29 cellular contexts compared by ENCODE assay signal in the genomic region with DNA sequence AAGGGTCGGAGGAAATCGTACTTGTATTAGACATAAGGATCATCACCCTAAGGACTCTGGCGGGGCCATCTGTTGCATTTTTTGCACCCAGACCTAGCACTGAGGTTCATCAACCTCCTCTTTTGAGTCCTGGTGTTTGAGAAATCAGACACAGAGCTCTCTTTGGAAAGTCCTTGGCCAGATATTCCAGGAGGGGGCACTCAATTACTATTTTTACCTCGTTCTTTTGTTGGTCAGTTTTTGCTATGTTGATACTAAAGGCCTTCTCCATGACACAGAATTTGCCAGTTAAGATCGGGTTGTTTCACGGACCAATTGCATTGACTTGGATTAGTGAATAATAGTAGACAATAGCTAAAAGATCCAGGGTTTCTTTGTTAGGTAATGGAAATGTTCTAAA.
DNase-seq lines count a peak whose midpoint lies in the region; FAIRE-seq and TF ChIP-seq lines count a peak whose summit lies in the region.
"Had no signal": no experiment of that assay in that cellular context is flagged by ENCODE, and none has a peak within 500 bp of the region (broad histone marks: within the 10 kb centered on the region; RNA-seq: fewer than 3 reads in every experiment).

No MANE protein-coding gene starts in this region.

- no peaks in the 10 kb centered on the region for H3K79me2 ChIP-seq in OCI-LY3 (ENCODE audit: low read length)

- FAIRE-seq in D721Med (lab: Jason Lieb, UNC), result peak; percentile 6
- FAIRE-seq: colon, GM18507, small intestine had no signal

- 82 to 94% methylated on average over 4 to 6 of the region's 6 CpGs for WGBS in endodermal cell (ENCODE audit: insufficient coverage in 1 of 2, insufficient read length in 1 of 2), 2 experiments

- intact Hi-C loops in A673 (cut with micrococcal nuclease; ENCODE audit: unreplicated experiment), result no loop called here
- intact Hi-C loops in posterior vena cava (cut with DNase I), result no loop called here

- no peak overlapping the region for H3K4me3 Mint-ChIP-seq in endodermal cell
- H3K4me3 Mint-ChIP-seq: activated naive CD8-positive, alpha-beta T cell treated with anti-CD3 and anti-CD28 coated beads, Interleukin-2, amount 50 U/mL, for 24 hours; effector memory CD8-positive, alpha-beta T cell; neural crest cell; T-helper 1 cell treated with Interleukin-12 subunit alpha and Interleukin-12 subunit beta and Interleukin-4 antibody, amounts not matched to agents 30 μg/mL and 1 μg/mL, for 36 hours had no signal

- no peak overlapping the region for H3K4me3 ChIP-seq in A673 (ENCODE audit: low read depth, low read length, poor library complexity, severe bottlenecking)
- H3K4me3 ChIP-seq in OCI-LY3 (ENCODE audit: low read length), result no peak overlapping the region
- H3K4me3 ChIP-seq in endodermal cell (ENCODE audit: low read length), result no peak overlapping the region
- H3K4me3 ChIP-seq: body of pancreas, left lung, mucosa of descending colon, prostate gland, tibial artery had no signal

- H3K36me3 ChIP-seq in A673 (ENCODE audit: insufficient read depth, low read length, poor library complexity, severe bottlenecking) (no peaks in the 10 kb centered on the region), OCI-LY3 (replicated peaks; ENCODE audit: low read depth, low read length) (peaks cover 5% of the 10 kb centered on the region), endodermal cell (ENCODE audit: control insufficient read depth, insufficient read depth, low read length) (no peaks in the 10 kb centered on the region)
- H3K36me3 ChIP-seq: left lung, prostate gland, tibial artery, WERI-Rb-1 had no signal

- DNase-seq in A673 (ENCODE audit: low spot score) (no peak), D721Med (ENCODE audit: insufficient read length, low spot score) (no peak), endodermal cell (no peak), posterior vena cava (ENCODE audit: low spot score) (no peak), RWPE1 (ENCODE audit: low spot score) (no peak), midbrain (lab: John Stamatoyannopoulos, UW) (no peak)
- DNase-seq: activated CD4-positive, alpha-beta T cell treated with anti-CD3 and anti-CD28 coated beads, Interleukin-2, amount 50 U/mL, for 48 hours; activated effector memory CD4-positive, alpha-beta T cell treated with anti-CD3 and anti-CD28 coated beads, Interleukin-2, amount 50 U/mL, for 16 hours; activated naive CD8-positive, alpha-beta T cell treated with anti-CD3 and anti-CD28 coated beads, Interleukin-2, amount 50 U/mL, for 24 hours; body of pancreas; Caco-2; effector memory CD8-positive, alpha-beta T cell; KG1; left lung; mucosa of descending colon; NCI-H2029; NCI-H524 treated with DMSO at 0.1 percent for 48 hours; SIG-M5; small intestine; stimulated activated CD4-positive, alpha-beta T cell treated with anti-CD3 and anti-CD28 coated beads, Interleukin-2, amount 100 ng/mL, for 48 hours; stimulated activated naive CD8-positive, alpha-beta T cell treated with anti-CD3 and anti-CD28 coated beads, Interleukin-15, Interleukin-2, amounts not matched to agents 100 U/mL and 50 U/mL, for 24 hours; tibial artery; WERI-Rb-1 had no signal

- H3K9ac ChIP-seq in OCI-LY3 (ENCODE audit: low read length) (no peak overlapping the region), endodermal cell (ENCODE audit: extremely low read depth, low read length, poor library complexity, severe bottlenecking) (no peak overlapping the region)

- CTCF ChIA-PET in A673 (lab: Charles Lee) (interaction anchor here (0.7 kb wide), 1 partner anchor 764 kb away, joined by 3 read pairs; no protein-coding TSS in a partner anchor), RWPE1 (lab: Yijun Ruan, JAX) (interaction anchor here (0.6 kb wide), 1 partner anchor 744 kb away, joined by 3 read pairs; no protein-coding TSS in a partner anchor)

- no peak overlapping the region for H2AFZ ChIP-seq in OCI-LY3 (ENCODE audit: low read depth, low read length)

- POLR2A ChIA-PET in A673 (lab: Charles Lee; ENCODE audit: low non-redundant PET), result no interaction called here
- POLR2A ChIA-PET in RWPE1 (lab: Yijun Ruan, JAX; ENCODE audit: low non-redundant PET), result no interaction called here

- BruUV-seq in A673 (replicated peaks; lab: Mats Ljungman, UMichigan), result no TSS peak

- H3K9me3 ChIP-seq in A673 (ENCODE audit: low read depth, low read length, poor library complexity, severe bottlenecking) (no peaks in the 10 kb centered on the region), OCI-LY3 (ENCODE audit: insufficient read depth, low read length) (no peaks in the 10 kb centered on the region), endodermal cell (ENCODE audit: control insufficient read depth, low read length) (no peaks in the 10 kb centered on the region)
- H3K9me3 ChIP-seq: body of pancreas, Caco-2, left lung, mucosa of descending colon, prostate gland, tibial artery had no signal

- H3K36me3 Mint-ChIP-seq in endodermal cell (ENCODE audit: low read depth), result no peaks in the 10 kb centered on the region

- no peaks in the 10 kb centered on the region for H3K27me3 ChIP-seq in A673 (replicated peaks; ENCODE audit: insufficient read depth, low read depth, low read length, poor library complexity)
- H3K27me3 ChIP-seq in OCI-LY3 (ENCODE audit: low read depth, low read length), result no peaks in the 10 kb centered on the region
- H3K27me3 ChIP-seq in endodermal cell (ENCODE audit: control insufficient read depth, insufficient read depth, low read length, poor library complexity, severe bottlenecking), result no peaks in the 10 kb centered on the region
- H3K27me3 ChIP-seq: body of pancreas, left lung, tibial artery had no signal

- no peaks in the 10 kb centered on the region for H3K27me3 Mint-ChIP-seq in endodermal cell (ENCODE audit: insufficient read depth)
- H3K27me3 Mint-ChIP-seq: activated naive CD8-positive, alpha-beta T cell treated with anti-CD3 and anti-CD28 coated beads, Interleukin-2, amount 50 U/mL, for 24 hours; effector memory CD8-positive, alpha-beta T cell had no signal

- no peak overlapping the region for H3K4me2 ChIP-seq in OCI-LY3 (ENCODE audit: low read length)

- H3K4me1 ChIP-seq in A673 (ENCODE audit: insufficient read depth, low read length, poor library complexity, severe bottlenecking), result no peaks in the 10 kb centered on the region
- peaks cover 22% of the 10 kb centered on the region for H3K4me1 ChIP-seq in OCI-LY3 (ENCODE audit: low read length)
- H3K4me1 ChIP-seq in endodermal cell (ENCODE audit: control insufficient read depth, insufficient read depth, low read length), result no peaks in the 10 kb centered on the region
- H3K4me1 ChIP-seq: body of pancreas, Caco-2, left lung, prostate gland, tibial artery had no signal

- H3K9me3 Mint-ChIP-seq in endodermal cell, result peaks cover 4% of the 10 kb centered on the region

- H3K4me1 Mint-ChIP-seq in endodermal cell, result peaks cover 6% of the 10 kb centered on the region
- H3K4me1 Mint-ChIP-seq: activated naive CD8-positive, alpha-beta T cell treated with anti-CD3 and anti-CD28 coated beads, Interleukin-2, amount 50 U/mL, for 24 hours; neural crest cell had no signal

- no peak overlapping the region for H3K27ac Mint-ChIP-seq in endodermal cell
- H3K27ac Mint-ChIP-seq: activated naive CD8-positive, alpha-beta T cell treated with anti-CD3 and anti-CD28 coated beads, Interleukin-2, amount 50 U/mL, for 24 hours; effector memory CD8-positive, alpha-beta T cell; T-helper 1 cell treated with Interleukin-12 subunit alpha and Interleukin-12 subunit beta and Interleukin-4 antibody, amounts not matched to agents 30 μg/mL and 1 μg/mL, for 36 hours had no signal

- no peaks in the 10 kb centered on the region for H4K20me1 ChIP-seq in OCI-LY3 (ENCODE audit: insufficient read depth, low read length)

- H3K27ac ChIP-seq in A673 (ENCODE audit: low read depth, low read length, poor library complexity, severe bottlenecking), result no peak overlapping the region
- no peak overlapping the region for H3K27ac ChIP-seq in OCI-LY3 (ENCODE audit: low read length)
- no peak overlapping the region for H3K27ac ChIP-seq in endodermal cell (ENCODE audit: low read depth, low read length)
- H3K27ac ChIP-seq in RWPE1, result no peak overlapping the region
- H3K27ac ChIP-seq: body of pancreas, left lung, prostate gland, tibial artery, WERI-Rb-1 had no signal

- peak; percentile 25; the same call in 1 of the 2 replicates for TF ChIP-seq CTCF in A673 (conservative IDR thresholded peaks at IDR 0.05; ENCODE audit: low read depth, low read length)
- TF ChIP-seq CTCF in D721Med (IDR thresholded peaks at IDR 0.05; ENCODE audit: insufficient read depth, missing control alignments), result no peak
- TF ChIP-seq CTCF in OCI-LY3 (IDR thresholded peaks at IDR 0.05; ENCODE audit: low read depth, low read length), result peak; percentile 46
- peak; percentile 54 for TF ChIP-seq CTCF in endodermal cell (conservative IDR thresholded peaks at IDR 0.05)
- TF ChIP-seq CTCF in RWPE1 (conservative IDR thresholded peaks at IDR 0.05; ENCODE audit: low read depth), result no peak

Comparison
In these comparisons a context has a peak if more than half of its experiments do, and no peak if none do; other contexts are left out.
1. CTCF ChIP-seq: peak in A673 (single experiment), OCI-LY3 (single experiment) and endodermal cell (single experiment); none in D721Med (single experiment) and RWPE1 (single experiment).